In the genomic region with DNA sequence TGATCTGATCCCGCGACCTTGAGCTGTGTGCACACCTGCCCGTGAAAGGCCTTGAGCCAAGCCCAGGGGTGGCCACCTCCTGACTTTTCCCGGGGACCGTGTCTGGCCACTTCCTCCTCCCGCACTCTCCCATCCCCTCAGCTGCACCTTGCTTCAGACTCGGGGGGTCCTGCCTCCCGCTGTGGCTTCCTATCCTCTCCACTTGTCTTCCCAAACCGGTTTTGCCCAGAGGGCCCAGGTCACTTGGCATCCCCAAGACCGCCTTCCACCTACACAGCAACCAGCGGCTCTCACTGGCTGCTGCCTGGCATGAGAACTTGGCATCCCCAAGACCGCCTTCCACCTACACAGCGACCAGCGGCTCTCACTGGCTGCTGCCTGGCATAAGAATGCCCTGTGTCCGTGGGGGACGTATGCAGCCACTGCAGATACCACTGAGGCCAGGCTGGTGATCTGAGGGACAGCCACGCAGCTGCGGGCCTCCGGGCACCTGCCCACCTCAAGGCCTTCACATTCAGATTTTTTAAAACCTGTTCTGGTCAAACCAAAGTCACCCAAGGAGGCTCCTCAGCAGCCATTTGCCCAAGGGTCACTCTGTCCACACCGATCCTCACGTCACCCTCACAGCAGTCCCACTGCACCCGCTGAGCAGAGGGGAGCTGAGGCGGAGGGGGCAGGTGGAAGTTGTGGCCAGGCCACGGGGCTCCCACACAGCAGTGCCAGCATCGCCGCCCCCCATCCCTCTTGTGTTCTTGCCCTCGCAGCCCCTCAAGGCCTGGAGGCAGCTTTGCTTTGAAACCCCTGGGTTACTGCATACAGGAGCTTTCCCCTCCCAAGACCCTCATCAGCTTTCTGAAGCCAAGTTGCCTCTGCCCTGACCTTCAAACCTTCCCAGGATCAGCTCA, we compare ENCODE assay signal across 28 cellular contexts.
"Had no signal": no experiment of that assay in that cellular context is flagged by ENCODE, and none has a peak within 500 bp of the region (broad histone marks: within the 10 kb centered on the region; RNA-seq: fewer than 3 reads in every experiment).

No MANE protein-coding gene starts in this region.

- H3K4me1 ChIP-seq: adrenal gland, breast epithelium, Peyer's patch had no signal

- H3K36me3 Mint-ChIP-seq: activated CD8-positive, alpha-beta memory T cell treated with anti-CD3 and anti-CD28 coated beads, Interleukin-2, amount 10 ng/mL, durations not matched to agents 7 days and 5 days; activated naive CD8-positive, alpha-beta T cell had no signal

- ATAC-seq: activated CD8-positive, alpha-beta memory T cell treated with anti-CD3 and anti-CD28 coated beads, Interleukin-2, amount 10 ng/mL, durations not matched to agents 7 days and 5 days; T-helper 17 cell; WTC11 had no signal

- H3K9ac ChIP-seq: KMS-11 had no signal

- H3K27me3 ChIP-seq: adrenal gland, Peyer's patch had no signal

- H3K9me3 ChIP-seq: adrenal gland, breast epithelium, Peyer's patch had no signal

- DNase-seq: activated CD4-positive, alpha-beta T cell treated with anti-CD3 and anti-CD28 coated beads for 48 hours; activated CD4-positive, alpha-beta T cell treated with anti-CD3 and anti-CD28 coated beads, Interleukin-2, amount 50 U/mL, for 4 hours; activated CD4-positive, CD25-positive, alpha-beta regulatory T cell treated with anti-CD3 and anti-CD28 coated beads, Interleukin-2, amount 50 U/mL, for 72 hours; activated CD8-positive, alpha-beta memory T cell treated with anti-CD3 and anti-CD28 coated beads, Interleukin-2, amount 10 ng/mL, durations not matched to agents 7 days and 5 days; activated effector memory CD4-positive, alpha-beta T cell treated with anti-CD3 and anti-CD28 coated beads, Interleukin-2, amount 50 U/mL, for 16 hours; activated naive CD4-positive, alpha-beta T cell treated with anti-CD3 and anti-CD28 coated beads for 36 hours; activated T-cell treated with anti-CD3 and anti-CD28 coated beads, Interleukin-2, amount 50 U/mL, for 24 hours; adrenal gland; anterior cingulate cortex; NCI-H1092; NCI-H1417 treated with DMSO at 0.1 percent for 48 hours; NCI-H1694; NCI-H2029; NCI-H2107; NCI-H2171 treated with DMSO at 0.1 percent for 48 hours; NCI-H226; NCI-H526; NCI-H82; Peyer's patch; SIG-M5; T-helper 17 cell; T-helper 9 cell had no signal

- H3K27ac Mint-ChIP-seq: activated CD8-positive, alpha-beta memory T cell treated with anti-CD3 and anti-CD28 coated beads, Interleukin-2, amount 10 ng/mL, durations not matched to agents 7 days and 5 days; activated naive CD4-positive, alpha-beta T cell treated with anti-CD3 and anti-CD28 coated beads for 36 hours; activated naive CD8-positive, alpha-beta T cell; activated T-cell treated with anti-CD3 and anti-CD28 coated beads, Interleukin-2, amount 50 U/mL, for 24 hours; activated T-helper 1 cell treated with anti-CD3 and anti-CD28 coated beads, Interleukin-12 subunit alpha, Interleukin-12 subunit beta, Interleukin-2, Interleukin-4 antibody, amounts not matched to agents 30 ng/mL and 10 ng/mL and 1 ng/mL, durations not matched to agents 14 hours and 24 hours and 36 hours; T-helper 17 cell; WTC11 had no signal

- H3K36me3 ChIP-seq: adrenal gland, breast epithelium, Peyer's patch had no signal

- H3K4me3 ChIP-seq: adrenal gland, breast epithelium, Peyer's patch had no signal

- H3K4me1 Mint-ChIP-seq: activated CD8-positive, alpha-beta memory T cell treated with anti-CD3 and anti-CD28 coated beads, Interleukin-2, amount 10 ng/mL, durations not matched to agents 7 days and 5 days; T-helper 17 cell; WTC11 had no signal

- H3K4me3 Mint-ChIP-seq: activated CD8-positive, alpha-beta memory T cell treated with anti-CD3 and anti-CD28 coated beads, Interleukin-2, amount 10 ng/mL, durations not matched to agents 7 days and 5 days; activated naive CD4-positive, alpha-beta T cell treated with anti-CD3 and anti-CD28 coated beads for 36 hours; activated naive CD8-positive, alpha-beta T cell; activated T-cell treated with anti-CD3 and anti-CD28 coated beads, Interleukin-2, amount 50 U/mL, for 24 hours; activated T-helper 1 cell treated with anti-CD3 and anti-CD28 coated beads, Interleukin-12 subunit alpha, Interleukin-12 subunit beta, Interleukin-2, Interleukin-4 antibody, amounts not matched to agents 30 ng/mL and 10 ng/mL and 1 ng/mL, durations not matched to agents 14 hours and 24 hours and 36 hours; T-helper 17 cell; WTC11 had no signal

- H3K4me2 ChIP-seq: KMS-11 had no signal

- H3K27ac ChIP-seq: adrenal gland, breast epithelium, KMS-11, Peyer's patch, RWPE1 had no signal

- H3K27me3 Mint-ChIP-seq: activated CD8-positive, alpha-beta memory T cell treated with anti-CD3 and anti-CD28 coated beads, Interleukin-2, amount 10 ng/mL, durations not matched to agents 7 days and 5 days had no signal
